In the genomic region with DNA sequence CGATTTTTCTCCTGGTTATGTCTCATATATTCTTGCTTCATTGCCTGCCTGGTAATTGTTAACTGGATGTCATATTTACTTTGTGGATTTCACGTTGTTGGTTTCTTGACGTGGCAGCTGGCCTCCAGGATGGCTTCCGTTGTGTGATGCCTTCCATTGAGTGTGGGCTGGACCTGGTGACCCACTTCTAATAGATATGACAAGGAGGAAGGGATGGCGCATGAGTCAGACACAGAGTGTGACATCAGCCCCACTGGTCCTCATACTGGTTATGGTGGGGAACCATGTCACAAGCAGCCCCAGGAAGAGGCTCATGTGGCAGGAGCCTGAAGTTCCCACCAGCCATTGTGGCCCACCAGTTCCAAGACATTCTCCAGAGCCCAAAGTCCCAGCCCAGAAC, we compare ENCODE assay signal across 1 cellular context.
TF ChIP-seq lines count a peak whose summit lies in the region.

No MANE protein-coding gene starts in this region.

TF ChIP-seq in A549, 52 proteins besides CTCF, POLR2A, EP300 and RAD21:
- TF ChIP-seq MAZ (IDR thresholded peaks at IDR 0.05; ENCODE audit: borderline replicate concordance, low read depth, low read length) (no peak), TFCP2L1 (CRISPR knock-in tag; IDR thresholded peaks at IDR 0.05) (no peak), NPAS2 (CRISPR knock-in tag; IDR thresholded peaks at IDR 0.05; ENCODE audit: borderline replicate concordance) (no peak), KDM1A (IDR thresholded peaks at IDR 0.05; ENCODE audit: low read depth) (no peak), JUNB (IDR thresholded peaks at IDR 0.05) (no peak), HOXB13 (CRISPR knock-in tag; IDR thresholded peaks at IDR 0.05; ENCODE audit: low read depth) (no peak), FOSL2 (IDR thresholded peaks at IDR 0.05) (no peak), FOSL2 (CRISPR knock-in tag; IDR thresholded peaks at IDR 0.05) (no peak), NFE2L2 (conservative IDR thresholded peaks at IDR 0.05; ENCODE audit: low read length) (no peak), EHF (CRISPR knock-in tag; IDR thresholded peaks at IDR 0.05) (no peak), PHF8 (IDR thresholded peaks at IDR 0.05; ENCODE audit: borderline replicate concordance, low read depth) (no peak), ZC3H11A (IDR thresholded peaks at IDR 0.05) (no peak), CHD2 (IDR thresholded peaks at IDR 0.05; ENCODE audit: low read length, partially characterized antibody) (no peak), HDAC2 (IDR thresholded peaks at IDR 0.05) (no peak), MAFK (IDR thresholded peaks at IDR 0.05; ENCODE audit: partially characterized antibody) (no peak), EHMT2 (IDR thresholded peaks at IDR 0.05; ENCODE audit: low read depth) (no peak), FOXS1 (CRISPR knock-in tag; IDR thresholded peaks at IDR 0.05) (no peak)
- TF ChIP-seq, protein P1, sequence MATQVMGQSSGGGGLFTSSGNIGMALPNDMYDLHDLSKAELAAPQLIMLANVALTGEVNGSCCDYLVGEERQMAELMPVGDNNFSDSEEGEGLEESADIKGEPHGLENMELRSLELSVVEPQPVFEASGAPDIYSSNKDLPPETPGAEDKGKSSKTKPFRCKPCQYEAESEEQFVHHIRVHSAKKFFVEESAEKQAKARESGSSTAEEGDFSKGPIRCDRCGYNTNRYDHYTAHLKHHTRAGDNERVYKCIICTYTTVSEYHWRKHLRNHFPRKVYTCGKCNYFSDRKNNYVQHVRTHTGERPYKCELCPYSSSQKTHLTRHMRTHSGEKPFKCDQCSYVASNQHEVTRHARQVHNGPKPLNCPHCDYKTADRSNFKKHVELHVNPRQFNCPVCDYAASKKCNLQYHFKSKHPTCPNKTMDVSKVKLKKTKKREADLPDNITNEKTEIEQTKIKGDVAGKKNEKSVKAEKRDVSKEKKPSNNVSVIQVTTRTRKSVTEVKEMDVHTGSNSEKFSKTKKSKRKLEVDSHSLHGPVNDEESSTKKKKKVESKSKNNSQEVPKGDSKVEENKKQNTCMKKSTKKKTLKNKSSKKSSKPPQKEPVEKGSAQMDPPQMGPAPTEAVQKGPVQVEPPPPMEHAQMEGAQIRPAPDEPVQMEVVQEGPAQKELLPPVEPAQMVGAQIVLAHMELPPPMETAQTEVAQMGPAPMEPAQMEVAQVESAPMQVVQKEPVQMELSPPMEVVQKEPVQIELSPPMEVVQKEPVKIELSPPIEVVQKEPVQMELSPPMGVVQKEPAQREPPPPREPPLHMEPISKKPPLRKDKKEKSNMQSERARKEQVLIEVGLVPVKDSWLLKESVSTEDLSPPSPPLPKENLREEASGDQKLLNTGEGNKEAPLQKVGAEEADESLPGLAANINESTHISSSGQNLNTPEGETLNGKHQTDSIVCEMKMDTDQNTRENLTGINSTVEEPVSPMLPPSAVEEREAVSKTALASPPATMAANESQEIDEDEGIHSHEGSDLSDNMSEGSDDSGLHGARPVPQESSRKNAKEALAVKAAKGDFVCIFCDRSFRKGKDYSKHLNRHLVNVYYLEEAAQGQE (IDR thresholded peaks at IDR 0.05), result no peak
- TF ChIP-seq, protein P2, sequence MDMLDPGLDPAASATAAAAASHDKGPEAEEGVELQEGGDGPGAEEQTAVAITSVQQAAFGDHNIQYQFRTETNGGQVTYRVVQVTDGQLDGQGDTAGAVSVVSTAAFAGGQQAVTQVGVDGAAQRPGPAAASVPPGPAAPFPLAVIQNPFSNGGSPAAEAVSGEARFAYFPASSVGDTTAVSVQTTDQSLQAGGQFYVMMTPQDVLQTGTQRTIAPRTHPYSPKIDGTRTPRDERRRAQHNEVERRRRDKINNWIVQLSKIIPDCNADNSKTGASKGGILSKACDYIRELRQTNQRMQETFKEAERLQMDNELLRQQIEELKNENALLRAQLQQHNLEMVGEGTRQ (IDR thresholded peaks at IDR 0.05), result no peak
TF ChIP-seq in A549: peak in this region for 0.
